ENCODE assay signal across 1 cellular context in the genomic region with DNA sequence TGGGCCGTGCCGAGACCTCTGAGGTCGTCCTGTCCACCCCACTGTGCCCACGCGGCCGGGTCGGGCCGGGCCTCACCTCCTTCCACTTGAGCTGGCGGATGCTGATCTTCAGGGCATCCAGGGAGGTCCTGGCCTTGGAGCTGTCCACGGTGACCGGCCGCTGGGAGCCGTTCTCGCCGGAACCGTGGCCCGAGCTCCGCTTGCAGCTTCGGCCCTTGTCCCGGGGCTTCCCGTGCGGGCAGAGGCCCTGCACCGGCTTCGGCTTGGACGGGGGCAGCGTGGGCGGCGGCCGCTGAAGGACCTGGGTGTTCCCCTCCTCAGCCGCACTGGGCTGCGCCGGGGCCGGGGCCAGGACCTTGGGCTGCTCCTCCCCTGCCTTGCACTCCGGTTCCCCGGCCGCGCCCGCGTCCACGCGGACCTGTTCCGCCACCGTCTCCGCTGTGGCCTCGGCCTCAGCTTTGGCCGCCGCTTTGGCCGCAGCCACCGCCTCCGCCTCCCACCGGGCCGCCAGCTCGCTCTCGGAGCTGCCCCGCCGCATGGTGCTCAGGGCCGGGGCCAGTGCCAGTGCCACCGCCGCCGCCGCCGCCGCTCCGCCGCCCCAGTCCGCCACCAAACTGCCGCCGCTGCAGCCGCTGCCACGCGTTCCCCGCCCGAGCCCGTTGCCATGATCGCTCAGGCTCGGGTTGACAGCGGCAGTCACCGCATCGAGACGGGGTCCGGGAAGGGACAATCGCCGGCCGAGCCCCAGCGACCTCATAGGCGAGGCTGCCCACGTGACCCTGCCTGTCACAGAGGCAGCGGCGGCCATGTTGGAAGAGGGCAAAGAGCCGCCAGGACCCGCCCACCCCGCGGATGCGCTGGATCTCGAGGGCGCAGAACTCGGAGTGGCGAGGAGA.
TF ChIP-seq lines count a peak whose summit lies in the region.

A gene with protein sequence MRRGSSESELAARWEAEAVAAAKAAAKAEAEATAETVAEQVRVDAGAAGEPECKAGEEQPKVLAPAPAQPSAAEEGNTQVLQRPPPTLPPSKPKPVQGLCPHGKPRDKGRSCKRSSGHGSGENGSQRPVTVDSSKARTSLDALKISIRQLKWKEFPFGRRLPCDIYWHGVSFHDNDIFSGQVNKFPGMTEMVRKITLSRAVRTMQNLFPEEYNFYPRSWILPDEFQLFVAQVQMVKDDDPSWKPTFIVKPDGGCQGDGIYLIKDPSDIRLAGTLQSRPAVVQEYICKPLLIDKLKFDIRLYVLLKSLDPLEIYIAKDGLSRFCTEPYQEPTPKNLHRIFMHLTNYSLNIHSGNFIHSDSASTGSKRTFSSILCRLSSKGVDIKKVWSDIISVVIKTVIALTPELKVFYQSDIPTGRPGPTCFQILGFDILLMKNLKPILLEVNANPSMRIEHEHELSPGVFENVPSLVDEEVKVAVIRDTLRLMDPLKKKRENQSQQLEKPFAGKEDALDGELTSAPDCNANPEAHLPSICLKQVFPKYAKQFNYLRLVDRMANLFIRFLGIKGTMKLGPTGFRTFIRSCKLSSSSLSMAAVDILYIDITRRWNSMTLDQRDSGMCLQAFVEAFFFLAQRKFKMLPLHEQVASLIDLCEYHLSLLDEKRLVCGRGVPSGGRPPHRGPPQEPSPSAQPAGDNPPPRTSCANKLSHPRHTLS (minus strand): TSS at position 698 of the 896 bp plus-strand sequence. CDS start 160 bp downstream, at position 538.

TF ChIP-seq in K562, 482 proteins besides CTCF, POLR2A, EP300 and RAD21 (continued from another document):
- TF ChIP-seq, protein P1, sequence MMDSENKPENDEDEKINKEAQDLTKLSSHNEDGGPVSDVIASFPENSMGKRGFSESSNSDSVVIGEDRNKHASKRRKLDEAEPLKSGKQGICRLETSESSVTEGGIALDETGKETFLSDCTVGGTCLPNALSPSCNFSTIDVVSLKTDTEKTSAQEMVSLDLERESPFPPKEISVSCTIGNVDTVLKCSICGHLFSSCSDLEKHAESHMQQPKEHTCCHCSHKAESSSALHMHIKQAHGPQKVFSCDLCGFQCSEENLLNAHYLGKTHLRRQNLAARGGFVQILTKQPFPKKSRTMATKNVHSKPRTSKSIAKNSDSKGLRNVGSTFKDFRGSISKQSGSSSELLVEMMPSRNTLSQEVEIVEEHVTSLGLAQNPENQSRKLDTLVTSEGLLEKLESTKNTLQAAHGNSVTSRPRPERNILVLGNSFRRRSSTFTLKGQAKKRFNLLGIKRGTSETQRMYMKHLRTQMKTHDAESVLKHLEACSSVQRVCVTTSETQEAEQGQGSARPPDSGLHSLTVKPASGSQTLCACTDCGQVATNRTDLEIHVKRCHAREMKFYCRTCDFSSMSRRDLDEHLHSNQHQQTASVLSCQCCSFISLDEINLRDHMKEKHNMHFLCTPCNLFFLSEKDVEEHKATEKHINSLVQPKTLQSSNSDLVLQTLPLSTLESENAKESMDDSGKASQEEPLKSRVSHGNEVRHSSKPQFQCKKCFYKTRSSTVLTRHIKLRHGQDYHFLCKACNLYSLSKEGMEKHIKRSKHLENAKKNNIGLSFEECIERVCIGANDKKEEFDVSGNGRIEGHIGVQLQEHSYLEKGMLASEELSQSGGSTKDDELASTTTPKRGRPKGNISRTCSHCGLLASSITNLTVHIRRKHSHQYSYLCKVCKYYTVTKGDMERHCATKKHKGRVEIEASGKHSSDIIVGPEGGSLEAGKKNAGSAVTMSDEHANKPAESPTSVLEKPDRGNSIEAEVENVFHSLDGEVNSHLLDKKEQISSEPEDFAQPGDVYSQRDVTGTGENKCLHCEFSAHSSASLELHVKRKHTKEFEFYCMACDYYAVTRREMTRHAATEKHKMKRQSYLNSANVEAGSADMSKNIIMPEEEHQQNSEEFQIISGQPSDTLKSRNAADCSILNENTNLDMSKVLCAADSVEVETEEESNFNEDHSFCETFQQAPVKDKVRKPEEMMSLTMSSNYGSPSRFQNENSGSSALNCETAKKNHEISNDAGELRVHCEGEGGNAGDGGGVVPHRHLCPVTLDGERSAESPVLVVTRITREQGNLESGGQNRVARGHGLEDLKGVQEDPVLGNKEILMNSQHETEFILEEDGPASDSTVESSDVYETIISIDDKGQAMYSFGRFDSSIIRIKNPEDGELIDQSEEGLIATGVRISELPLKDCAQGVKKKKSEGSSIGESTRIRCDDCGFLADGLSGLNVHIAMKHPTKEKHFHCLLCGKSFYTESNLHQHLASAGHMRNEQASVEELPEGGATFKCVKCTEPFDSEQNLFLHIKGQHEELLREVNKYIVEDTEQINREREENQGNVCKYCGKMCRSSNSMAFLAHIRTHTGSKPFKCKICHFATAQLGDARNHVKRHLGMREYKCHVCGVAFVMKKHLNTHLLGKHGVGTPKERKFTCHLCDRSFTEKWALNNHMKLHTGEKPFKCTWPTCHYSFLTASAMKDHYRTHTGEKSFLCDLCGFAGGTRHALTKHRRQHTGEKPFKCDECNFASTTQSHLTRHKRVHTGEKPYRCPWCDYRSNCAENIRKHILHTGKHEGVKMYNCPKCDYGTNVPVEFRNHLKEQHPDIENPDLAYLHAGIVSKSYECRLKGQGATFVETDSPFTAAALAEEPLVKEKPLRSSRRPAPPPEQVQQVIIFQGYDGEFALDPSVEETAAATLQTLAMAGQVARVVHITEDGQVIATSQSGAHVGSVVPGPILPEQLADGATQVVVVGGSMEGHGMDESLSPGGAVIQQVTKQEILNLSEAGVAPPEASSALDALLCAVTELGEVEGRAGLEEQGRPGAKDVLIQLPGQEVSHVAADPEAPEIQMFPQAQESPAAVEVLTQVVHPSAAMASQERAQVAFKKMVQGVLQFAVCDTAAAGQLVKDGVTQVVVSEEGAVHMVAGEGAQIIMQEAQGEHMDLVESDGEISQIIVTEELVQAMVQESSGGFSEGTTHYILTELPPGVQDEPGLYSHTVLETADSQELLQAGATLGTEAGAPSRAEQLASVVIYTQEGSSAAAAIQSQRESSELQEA (IDR thresholded peaks at IDR 0.05; ENCODE audit: low read depth) = peak; percentile 97
- TF ChIP-seq NR2C1 (IDR thresholded peaks at IDR 0.05) (peak; percentile 80; the same call in 1 of the 2 replicates), NR2C1 (tag; IDR thresholded peaks at IDR 0.05) (peak; percentile 85), DMBX1 (CRISPR knock-in tag; IDR thresholded peaks at IDR 0.05; ENCODE audit: borderline replicate concordance) (no peak), BRD4 (IDR thresholded peaks at IDR 0.05) (no peak), CBFA2T2 (conservative IDR thresholded peaks at IDR 0.05) (peak; percentile 83), HNRNPH1 (optimal IDR thresholded peaks at IDR 0.05; ENCODE audit: low read depth, low read length) (no peak), RBM34 (IDR thresholded peaks at IDR 0.05; ENCODE audit: borderline replicate concordance, insufficient read depth, low read length) (no peak), ZNF224 (CRISPR knock-in tag; IDR thresholded peaks at IDR 0.05) (no peak), ZNF146 (CRISPR knock-in tag; IDR thresholded peaks at IDR 0.05; ENCODE audit: unreplicated experiment) (no peak), HNRNPLL (IDR thresholded peaks at IDR 0.05; ENCODE audit: low read depth, low read length, poor library complexity, severe bottlenecking) (peak; percentile 24), CBX3 (IDR thresholded peaks at IDR 0.05; ENCODE audit: borderline replicate concordance in 1 of 2, low read length in 2 of 2) (peak in 1 of 2 experiments; percentile 67; a peak in 1 of 3 replicates), CCNT2 (IDR thresholded peaks at IDR 0.05; ENCODE audit: borderline replicate concordance, extremely low read depth, insufficient read length, low read depth, low read length) (peak; percentile 3), ARNT (IDR thresholded peaks at IDR 0.05) (no peak), ZNF140 (CRISPR knock-in tag; IDR thresholded peaks at IDR 0.05) (no peak), KHSRP (IDR thresholded peaks at IDR 0.05) (no peak), EWSR1 (IDR thresholded peaks at IDR 0.05; ENCODE audit: borderline replicate concordance, low read depth, partially characterized antibody) (no peak), MAFG (tag; conservative IDR thresholded peaks at IDR 0.05) (no peak), GTF2F1 (IDR thresholded peaks at IDR 0.05; ENCODE audit: low read depth, low read length) (no peak), FIP1L1 (IDR thresholded peaks at IDR 0.05; ENCODE audit: low read depth, low read length, poor library complexity, severe bottlenecking) (no peak), KLF13 (tag; IDR thresholded peaks at IDR 0.05; ENCODE audit: borderline replicate concordance, low read depth) (peak; percentile 90; the same call in 1 of the 2 replicates), TAL1 (IDR thresholded peaks at IDR 0.05) (no peak), NFYB (IDR thresholded peaks at IDR 0.05; ENCODE audit: extremely low read depth, insufficient read length) (peak; percentile 95), GATAD2B (IDR thresholded peaks at IDR 0.05; ENCODE audit: borderline replicate concordance) (peak; percentile 71; the same call in 1 of the 2 replicates)
- TF ChIP-seq, protein P2, sequence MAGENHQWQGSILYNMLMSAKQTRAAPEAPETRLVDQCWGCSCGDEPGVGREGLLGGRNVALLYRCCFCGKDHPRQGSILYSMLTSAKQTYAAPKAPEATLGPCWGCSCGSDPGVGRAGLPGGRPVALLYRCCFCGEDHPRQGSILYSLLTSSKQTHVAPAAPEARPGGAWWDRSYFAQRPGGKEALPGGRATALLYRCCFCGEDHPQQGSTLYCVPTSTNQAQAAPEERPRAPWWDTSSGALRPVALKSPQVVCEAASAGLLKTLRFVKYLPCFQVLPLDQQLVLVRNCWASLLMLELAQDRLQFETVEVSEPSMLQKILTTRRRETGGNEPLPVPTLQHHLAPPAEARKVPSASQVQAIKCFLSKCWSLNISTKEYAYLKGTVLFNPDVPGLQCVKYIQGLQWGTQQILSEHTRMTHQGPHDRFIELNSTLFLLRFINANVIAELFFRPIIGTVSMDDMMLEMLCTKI (IDR thresholded peaks at IDR 0.05; ENCODE audit: partially characterized antibody) = no peak
- TF ChIP-seq, protein P3, sequence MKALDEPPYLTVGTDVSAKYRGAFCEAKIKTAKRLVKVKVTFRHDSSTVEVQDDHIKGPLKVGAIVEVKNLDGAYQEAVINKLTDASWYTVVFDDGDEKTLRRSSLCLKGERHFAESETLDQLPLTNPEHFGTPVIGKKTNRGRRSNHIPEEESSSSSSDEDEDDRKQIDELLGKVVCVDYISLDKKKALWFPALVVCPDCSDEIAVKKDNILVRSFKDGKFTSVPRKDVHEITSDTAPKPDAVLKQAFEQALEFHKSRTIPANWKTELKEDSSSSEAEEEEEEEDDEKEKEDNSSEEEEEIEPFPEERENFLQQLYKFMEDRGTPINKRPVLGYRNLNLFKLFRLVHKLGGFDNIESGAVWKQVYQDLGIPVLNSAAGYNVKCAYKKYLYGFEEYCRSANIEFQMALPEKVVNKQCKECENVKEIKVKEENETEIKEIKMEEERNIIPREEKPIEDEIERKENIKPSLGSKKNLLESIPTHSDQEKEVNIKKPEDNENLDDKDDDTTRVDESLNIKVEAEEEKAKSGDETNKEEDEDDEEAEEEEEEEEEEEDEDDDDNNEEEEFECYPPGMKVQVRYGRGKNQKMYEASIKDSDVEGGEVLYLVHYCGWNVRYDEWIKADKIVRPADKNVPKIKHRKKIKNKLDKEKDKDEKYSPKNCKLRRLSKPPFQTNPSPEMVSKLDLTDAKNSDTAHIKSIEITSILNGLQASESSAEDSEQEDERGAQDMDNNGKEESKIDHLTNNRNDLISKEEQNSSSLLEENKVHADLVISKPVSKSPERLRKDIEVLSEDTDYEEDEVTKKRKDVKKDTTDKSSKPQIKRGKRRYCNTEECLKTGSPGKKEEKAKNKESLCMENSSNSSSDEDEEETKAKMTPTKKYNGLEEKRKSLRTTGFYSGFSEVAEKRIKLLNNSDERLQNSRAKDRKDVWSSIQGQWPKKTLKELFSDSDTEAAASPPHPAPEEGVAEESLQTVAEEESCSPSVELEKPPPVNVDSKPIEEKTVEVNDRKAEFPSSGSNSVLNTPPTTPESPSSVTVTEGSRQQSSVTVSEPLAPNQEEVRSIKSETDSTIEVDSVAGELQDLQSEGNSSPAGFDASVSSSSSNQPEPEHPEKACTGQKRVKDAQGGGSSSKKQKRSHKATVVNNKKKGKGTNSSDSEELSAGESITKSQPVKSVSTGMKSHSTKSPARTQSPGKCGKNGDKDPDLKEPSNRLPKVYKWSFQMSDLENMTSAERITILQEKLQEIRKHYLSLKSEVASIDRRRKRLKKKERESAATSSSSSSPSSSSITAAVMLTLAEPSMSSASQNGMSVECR (CRISPR knock-in tag; IDR thresholded peaks at IDR 0.05) = peak; percentile 99
- TF ChIP-seq, protein P4, sequence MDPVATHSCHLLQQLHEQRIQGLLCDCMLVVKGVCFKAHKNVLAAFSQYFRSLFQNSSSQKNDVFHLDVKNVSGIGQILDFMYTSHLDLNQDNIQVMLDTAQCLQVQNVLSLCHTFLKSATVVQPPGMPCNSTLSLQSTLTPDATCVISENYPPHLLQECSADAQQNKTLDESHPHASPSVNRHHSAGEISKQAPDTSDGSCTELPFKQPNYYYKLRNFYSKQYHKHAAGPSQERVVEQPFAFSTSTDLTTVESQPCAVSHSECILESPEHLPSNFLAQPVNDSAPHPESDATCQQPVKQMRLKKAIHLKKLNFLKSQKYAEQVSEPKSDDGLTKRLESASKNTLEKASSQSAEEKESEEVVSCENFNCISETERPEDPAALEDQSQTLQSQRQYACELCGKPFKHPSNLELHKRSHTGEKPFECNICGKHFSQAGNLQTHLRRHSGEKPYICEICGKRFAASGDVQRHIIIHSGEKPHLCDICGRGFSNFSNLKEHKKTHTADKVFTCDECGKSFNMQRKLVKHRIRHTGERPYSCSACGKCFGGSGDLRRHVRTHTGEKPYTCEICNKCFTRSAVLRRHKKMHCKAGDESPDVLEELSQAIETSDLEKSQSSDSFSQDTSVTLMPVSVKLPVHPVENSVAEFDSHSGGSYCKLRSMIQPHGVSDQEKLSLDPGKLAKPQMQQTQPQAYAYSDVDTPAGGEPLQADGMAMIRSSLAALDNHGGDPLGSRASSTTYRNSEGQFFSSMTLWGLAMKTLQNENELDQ (CRISPR knock-in tag; IDR thresholded peaks at IDR 0.05; ENCODE audit: borderline replicate concordance) = no peak
- TF ChIP-seq, protein P5, sequence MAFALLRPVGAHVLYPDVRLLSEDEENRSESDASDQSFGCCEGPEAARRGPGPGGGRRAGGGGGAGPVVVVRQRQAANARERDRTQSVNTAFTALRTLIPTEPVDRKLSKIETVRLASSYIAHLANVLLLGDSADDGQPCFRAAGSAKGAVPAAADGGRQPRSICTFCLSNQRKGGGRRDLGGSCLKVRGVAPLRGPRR (CRISPR knock-in tag; IDR thresholded peaks at IDR 0.05) = no peak
- TF ChIP-seq, protein P6, sequence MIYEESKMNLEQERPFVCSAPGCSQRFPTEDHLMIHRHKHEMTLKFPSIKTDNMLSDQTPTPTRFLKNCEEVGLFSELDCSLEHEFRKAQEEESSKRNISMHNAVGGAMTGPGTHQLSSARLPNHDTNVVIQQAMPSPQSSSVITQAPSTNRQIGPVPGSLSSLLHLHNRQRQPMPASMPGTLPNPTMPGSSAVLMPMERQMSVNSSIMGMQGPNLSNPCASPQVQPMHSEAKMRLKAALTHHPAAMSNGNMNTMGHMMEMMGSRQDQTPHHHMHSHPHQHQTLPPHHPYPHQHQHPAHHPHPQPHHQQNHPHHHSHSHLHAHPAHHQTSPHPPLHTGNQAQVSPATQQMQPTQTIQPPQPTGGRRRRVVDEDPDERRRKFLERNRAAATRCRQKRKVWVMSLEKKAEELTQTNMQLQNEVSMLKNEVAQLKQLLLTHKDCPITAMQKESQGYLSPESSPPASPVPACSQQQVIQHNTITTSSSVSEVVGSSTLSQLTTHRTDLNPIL (CRISPR knock-in tag; IDR thresholded peaks at IDR 0.05) = no peak
